Comparison of ENCODE assay signal across 1 cellular context in genomic region chr5:1883120-1883924, GRCh38.
TF ChIP-seq lines count a peak whose summit lies in the region.

No MANE protein-coding gene starts in this region.

TF ChIP-seq in HEK293, 187 proteins besides CTCF, POLR2A, EP300 and RAD21 (continued from another document and continues in another):
- TF ChIP-seq ZBTB1 (tag by site-specific recombination; IDR thresholded peaks at IDR 0.05), result no peak
- no peak for TF ChIP-seq HOXA7 (CRISPR knock-in tag; IDR thresholded peaks at IDR 0.05; ENCODE audit: borderline replicate concordance)
- TF ChIP-seq ZBTB17 (tag by site-specific recombination; IDR thresholded peaks at IDR 0.05), result 0 out of 2 replicates have a peak, but pooled peaks have one; percentile 9
- TF ChIP-seq ZNF140 (tag by site-specific recombination; IDR thresholded peaks at IDR 0.05), result no peak
- TF ChIP-seq ZFHX2 (tag by site-specific recombination; conservative IDR thresholded peaks at IDR 0.05), result peak; percentile 32; the same call in 1 of the 2 replicates
- no peak for TF ChIP-seq ZNF585B (tag by site-specific recombination; IDR thresholded peaks at IDR 0.05)
- TF ChIP-seq ZNF704 (tag by site-specific recombination; IDR thresholded peaks at IDR 0.05), result no peak
- TF ChIP-seq ZNF398 (tag by site-specific recombination; IDR thresholded peaks at IDR 0.05), result peak; percentile 49
- TF ChIP-seq HOXD13 (CRISPR knock-in tag; IDR thresholded peaks at IDR 0.05; ENCODE audit: borderline replicate concordance), result no peak
- no peak for TF ChIP-seq ZNF24 (tag by site-specific recombination; IDR thresholded peaks at IDR 0.05)
- 0 out of 2 replicates have a peak, but pooled peaks have one; percentile 23 for TF ChIP-seq GLIS2 (tag by site-specific recombination; IDR thresholded peaks at IDR 0.05)
- TF ChIP-seq SP7 (tag by site-specific recombination; IDR thresholded peaks at IDR 0.05), result no peak; the same call in 1 of the 2 replicates
- peak; percentile 56 for TF ChIP-seq ZIC2 (tag by site-specific recombination; IDR thresholded peaks at IDR 0.05)
- TF ChIP-seq KLF10 (tag by site-specific recombination; IDR thresholded peaks at IDR 0.05), result peak; percentile 38; the same call in 1 of the 2 replicates
- TF ChIP-seq ZBTB10 (tag by site-specific recombination; IDR thresholded peaks at IDR 0.05), result peak; percentile 34; the same call in 1 of the 2 replicates
- no peak for TF ChIP-seq ZNF529 (tag by site-specific recombination; IDR thresholded peaks at IDR 0.05; ENCODE audit: insufficient replicate concordance)
- TF ChIP-seq KLF1 (tag by site-specific recombination; IDR thresholded peaks at IDR 0.05), result peak; percentile 63
- no peak for TF ChIP-seq ZNF843 (tag by site-specific recombination; IDR thresholded peaks at IDR 0.05)
- no peak for TF ChIP-seq ZNF10 (tag by site-specific recombination; IDR thresholded peaks at IDR 0.05)
- no peak for TF ChIP-seq ZSCAN23 (tag by site-specific recombination; IDR thresholded peaks at IDR 0.05)
- no peak for TF ChIP-seq ZNF280D (tag by site-specific recombination; IDR thresholded peaks at IDR 0.05)
- TF ChIP-seq ZBTB20 (tag by site-specific recombination; IDR thresholded peaks at IDR 0.05), result peak; percentile 51
- TF ChIP-seq PRDM10 (tag by site-specific recombination; IDR thresholded peaks at IDR 0.05), result 0 out of 2 replicates have a peak, but pooled peaks have one; percentile 43
- no peak for TF ChIP-seq ZNF354C (tag by site-specific recombination; IDR thresholded peaks at IDR 0.05; ENCODE audit: borderline replicate concordance, low read depth)
- peak; percentile 43; the same call in 1 of the 2 replicates for TF ChIP-seq ZBTB48 (tag by site-specific recombination; IDR thresholded peaks at IDR 0.05)
- peak; percentile 87 for TF ChIP-seq SCRT2 (tag by site-specific recombination; IDR thresholded peaks at IDR 0.05)
- TF ChIP-seq ZFP69B (tag by site-specific recombination; IDR thresholded peaks at IDR 0.05), result 0 out of 2 replicates have a peak, but pooled peaks have one; percentile 10
- TF ChIP-seq ZNF76 (tag by site-specific recombination; IDR thresholded peaks at IDR 0.05; ENCODE audit: borderline replicate concordance, low read depth), result peak; percentile 16; the same call in 1 of the 2 replicates
- TF ChIP-seq KLF17 (tag by site-specific recombination; IDR thresholded peaks at IDR 0.05), result peak; percentile 90
- TF ChIP-seq KLF9 (tag by site-specific recombination; IDR thresholded peaks at IDR 0.05; ENCODE audit: low read depth), result no peak
- no peak for TF ChIP-seq HIC1 (tag by site-specific recombination; IDR thresholded peaks at IDR 0.05)
- TF ChIP-seq ZNF341 (tag by site-specific recombination; IDR thresholded peaks at IDR 0.05; ENCODE audit: low read depth), result peak; percentile 68
- 0 out of 2 replicates have a peak, but pooled peaks have one; percentile 9 for TF ChIP-seq ZNF548 (tag by site-specific recombination; IDR thresholded peaks at IDR 0.05)
- TF ChIP-seq ZNF416 (tag by site-specific recombination; IDR thresholded peaks at IDR 0.05), result no peak
- peak; percentile 72 for TF ChIP-seq PATZ1 (tag by site-specific recombination; IDR thresholded peaks at IDR 0.05)
- peak; percentile 94 for TF ChIP-seq ZNF335 (tag by site-specific recombination; conservative IDR thresholded peaks at IDR 0.05)
- TF ChIP-seq ZNF561 (tag by site-specific recombination; IDR thresholded peaks at IDR 0.05; ENCODE audit: borderline replicate concordance), result 0 out of 2 replicates have a peak, but pooled peaks have one; percentile 21
- no peak for TF ChIP-seq ZNF664 (tag by site-specific recombination; IDR thresholded peaks at IDR 0.05)
- TF ChIP-seq WT1 (tag by site-specific recombination; IDR thresholded peaks at IDR 0.05), result no peak
- no peak for TF ChIP-seq ZBTB6 (tag by site-specific recombination; IDR thresholded peaks at IDR 0.05)
- TF ChIP-seq TRIM28 (IDR thresholded peaks at IDR 0.05; ENCODE audit: borderline replicate concordance, low read length), result no peak
